22 cellular contexts compared by ENCODE assay signal in the genomic region with DNA sequence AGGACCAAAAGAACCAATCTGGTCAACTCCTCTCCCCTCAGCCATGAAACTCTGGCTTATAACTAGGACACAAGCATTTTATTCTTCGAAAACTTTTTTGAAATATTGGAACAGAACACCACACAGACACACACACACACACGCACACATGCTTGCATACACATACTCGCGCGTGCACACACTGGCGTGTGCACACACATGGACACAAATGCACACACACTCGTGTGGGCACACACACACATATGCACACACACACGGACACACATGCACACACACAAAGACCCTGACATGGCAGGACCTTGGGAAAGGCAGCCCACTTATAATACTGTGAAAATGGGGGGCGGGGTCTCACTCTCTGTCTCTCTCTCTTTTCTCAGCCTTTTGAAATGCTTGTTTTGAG.
"Had no signal": no experiment of that assay in that cellular context is flagged by ENCODE, and none has a peak within 500 bp of the region (broad histone marks: within the 10 kb centered on the region; RNA-seq: fewer than 3 reads in every experiment).

No MANE protein-coding gene starts in this region.

- H3K36me3 ChIP-seq: gastroesophageal sphincter, transverse colon, uterus had no signal

- DNase-seq: activated CD4-positive, alpha-beta T cell treated with anti-CD3 and anti-CD28 coated beads, Interleukin-2, amount 10 ng/mL, durations not matched to agents 24 days and 14 days; activated CD8-positive, alpha-beta memory T cell treated with anti-CD3 and anti-CD28 coated beads for 24 hours; activated gamma-delta T cell; activated T-cell treated with anti-CD3 and anti-CD28 coated beads, Interleukin-2, amount 50 U/mL, for 48 hours; cerebellar nuclear complex; hypothalamus; islet precursor cell; nephron progenitor cell; nucleus accumbens; stimulated activated CD4-positive, alpha-beta T cell treated with anti-CD3 and anti-CD28 coated beads, Interleukin-2, amount 100 ng/mL, for 48 hours; stimulated activated CD8-positive, alpha-beta memory T cell treated with anti-CD3 and anti-CD28 coated beads, Interleukin-4, amount 100 ng/mL, for 48 hours; stimulated activated naive B cell treated with anti-CD40 and anti-IgM and Interleukin-4, amounts not matched to agents 10 μg/mL and 1 μg/mL and 100 μg/mL, for 72 hours; transverse colon; uterus had no signal

- H3K27ac ChIP-seq: coronary artery, epithelial cell of prostate, gastroesophageal sphincter, transverse colon, uterus, VCaP had no signal

- H3K4me2 ChIP-seq: smooth muscle cell had no signal

- H3K4me3 Mint-ChIP-seq: activated CD4-positive, alpha-beta T cell treated with anti-CD3 and anti-CD28 coated beads, Interleukin-2, amount 10 ng/mL, durations not matched to agents 24 days and 14 days; activated naive CD4-positive, alpha-beta T cell treated with anti-CD3 and anti-CD28 coated beads, Interleukin-2, amount 50 U/mL, for 24 hours; nephron progenitor cell; stimulated activated naive B cell treated with anti-CD40 and anti-IgM and Interleukin-4, amounts not matched to agents 10 μg/mL and 1 μg/mL and 100 μg/mL, for 72 hours had no signal

- FAIRE-seq: bronchial epithelial cell had no signal

- ATAC-seq: activated CD4-positive, CD25-positive, alpha-beta regulatory T cell treated with anti-CD3 and anti-CD28 coated beads, Interleukin-2, amount 50 U/mL, for 24 hours; gastroesophageal sphincter; stimulated activated naive B cell treated with anti-CD40 and anti-IgM and Interleukin-4, amounts not matched to agents 10 μg/mL and 1 μg/mL and 100 μg/mL, for 72 hours had no signal

- H3K9me3 ChIP-seq: gastroesophageal sphincter, transverse colon, uterus had no signal

- H3K27me3 ChIP-seq: gastroesophageal sphincter, transverse colon, uterus had no signal

- H3K27ac Mint-ChIP-seq: activated CD4-positive, alpha-beta T cell treated with anti-CD3 and anti-CD28 coated beads, Interleukin-2, amount 10 ng/mL, durations not matched to agents 24 days and 14 days; activated naive CD4-positive, alpha-beta T cell treated with anti-CD3 and anti-CD28 coated beads, Interleukin-2, amount 50 U/mL, for 24 hours; nephron progenitor cell; stimulated activated naive B cell treated with anti-CD40 and anti-IgM and Interleukin-4, amounts not matched to agents 10 μg/mL and 1 μg/mL and 100 μg/mL, for 72 hours had no signal

- H3K4me1 ChIP-seq: gastroesophageal sphincter, transverse colon, uterus had no signal

- H3K36me3 Mint-ChIP-seq: activated naive CD4-positive, alpha-beta T cell treated with anti-CD3 and anti-CD28 coated beads, Interleukin-2, amount 50 U/mL, for 24 hours; stimulated activated naive B cell treated with anti-CD40 and anti-IgM and Interleukin-4, amounts not matched to agents 10 μg/mL and 1 μg/mL and 100 μg/mL, for 72 hours had no signal

- H3K27me3 Mint-ChIP-seq: activated naive CD4-positive, alpha-beta T cell treated with anti-CD3 and anti-CD28 coated beads, Interleukin-2, amount 50 U/mL, for 24 hours had no signal

- H3K9me3 Mint-ChIP-seq: activated CD4-positive, alpha-beta T cell treated with anti-CD3 and anti-CD28 coated beads, Interleukin-2, amount 10 ng/mL, durations not matched to agents 24 days and 14 days; activated naive CD4-positive, alpha-beta T cell treated with anti-CD3 and anti-CD28 coated beads, Interleukin-2, amount 50 U/mL, for 24 hours; nephron progenitor cell; stimulated activated naive B cell treated with anti-CD40 and anti-IgM and Interleukin-4, amounts not matched to agents 10 μg/mL and 1 μg/mL and 100 μg/mL, for 72 hours had no signal

- H3K4me3 ChIP-seq: coronary artery, gastroesophageal sphincter, smooth muscle cell, transverse colon, uterus had no signal

- H3K4me1 Mint-ChIP-seq: activated CD4-positive, alpha-beta T cell treated with anti-CD3 and anti-CD28 coated beads, Interleukin-2, amount 10 ng/mL, durations not matched to agents 24 days and 14 days; activated naive CD4-positive, alpha-beta T cell treated with anti-CD3 and anti-CD28 coated beads, Interleukin-2, amount 50 U/mL, for 24 hours; stimulated activated naive B cell treated with anti-CD40 and anti-IgM and Interleukin-4, amounts not matched to agents 10 μg/mL and 1 μg/mL and 100 μg/mL, for 72 hours had no signal
